In the genomic region with DNA sequence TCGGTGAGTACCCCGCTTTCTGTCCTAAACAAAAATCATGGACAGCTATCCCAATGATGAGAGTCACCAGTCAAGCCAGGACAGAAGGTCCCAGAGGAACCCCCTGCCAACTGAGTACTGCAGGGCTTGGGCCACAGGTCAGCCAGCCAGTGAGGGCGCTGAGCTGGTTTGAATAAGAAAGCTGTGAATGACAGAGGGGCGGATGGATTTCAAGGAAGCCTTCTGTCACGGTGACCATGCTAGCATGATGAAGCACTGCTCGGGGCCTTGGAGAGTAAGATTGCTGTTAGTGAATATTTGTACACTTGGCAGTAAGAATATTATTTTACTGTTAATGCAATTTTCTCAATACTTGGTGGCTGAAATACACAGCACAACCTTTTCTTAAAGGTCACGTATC, we compare ENCODE assay signal across 14 cellular contexts.
DNase-seq lines count a peak whose midpoint lies in the region; ATAC-seq and TF ChIP-seq lines count a peak whose summit lies in the region.
"Had no signal": no experiment of that assay in that cellular context is flagged by ENCODE, and none has a peak within 500 bp of the region (broad histone marks: within the 10 kb centered on the region; RNA-seq: fewer than 3 reads in every experiment).

No MANE protein-coding gene starts in this region.

- intact Hi-C loops in sciatic nerve (cut with DNase I), result no loop called here

- H3K4me3 Mint-ChIP-seq in glutamatergic neuron (ENCODE audit: unreplicated experiment), result no peak overlapping the region
- H3K4me3 Mint-ChIP-seq in nephron, result no peak overlapping the region

- peaks cover 15% of the 10 kb centered on the region for H3K4me1 Mint-ChIP-seq in glutamatergic neuron (ENCODE audit: low read depth, unreplicated experiment)
- peaks cover 42% of the 10 kb centered on the region for H3K4me1 Mint-ChIP-seq in nephron

- no peak for TF ChIP-seq CTCF in glutamatergic neuron (IDR thresholded peaks at IDR 0.05; ENCODE audit: partially characterized antibody, unreplicated experiment)
- no peak for TF ChIP-seq CTCF in nephron (IDR thresholded peaks at IDR 0.05; ENCODE audit: unreplicated experiment in 3 of 3)

- H3K27ac Mint-ChIP-seq in glutamatergic neuron (ENCODE audit: unreplicated experiment) (peak overlapping the region; percentile 49), nephron (peak overlapping the region; percentile 88 to 96 (median 95))

- H3K36me3 Mint-ChIP-seq in glutamatergic neuron (ENCODE audit: unreplicated experiment) (no peaks in the 10 kb centered on the region), nephron (ENCODE audit: low read depth) (peaks cover 7% of the 10 kb centered on the region)

- ATAC-seq in sciatic nerve, result peak; percentile 75

- H3K27me3 Mint-ChIP-seq in glutamatergic neuron (ENCODE audit: unreplicated experiment) (no peaks in the 10 kb centered on the region), nephron (ENCODE audit: low read depth) (no peaks in the 10 kb centered on the region)

- no peaks in the 10 kb centered on the region for H3K9me3 Mint-ChIP-seq in glutamatergic neuron (ENCODE audit: unreplicated experiment)
- peaks cover 7% of the 10 kb centered on the region for H3K9me3 Mint-ChIP-seq in nephron

- peak; percentile 53 for DNase-seq in NCI-H82 (lab: John Stamatoyannopoulos, UW)
- no peak for DNase-seq in NCI-H82 treated with DMSO at 0.1 percent for 48 hours (lab: John Stamatoyannopoulos, UW; ENCODE audit: unreplicated experiment)
- DNase-seq in glutamatergic neuron, result peak; percentile 63
- DNase-seq in sciatic nerve (ENCODE audit: low spot score), result peak; percentile 61
- no peak for DNase-seq in T-helper 1 cell
- no peak for DNase-seq in NCI-H446 (lab: John Stamatoyannopoulos, UW)
- no peak for DNase-seq in SW480 (ENCODE audit: low spot score)
- DNase-seq: 8988T, KBM-7, NCI-H146, NCI-H748 treated with DMSO at 0.1 percent for 48 hours, Peyer's patch, Right ventricle myocardium superior had no signal

Comparison
In these comparisons a context has a peak if more than half of its experiments do, and no peak if none do; other contexts are left out.
1. DNase-seq: peak in NCI-H82 (single experiment), glutamatergic neuron (single experiment) and sciatic nerve (single experiment); none in NCI-H82 treated with DMSO at 0.1 percent for 48 hours (single experiment), T-helper 1 cell (0 of 5), NCI-H446 (0 of 2) and SW480 (single experiment).